In genomic region chr18:9753863-9754262, GRCh38 we compare ENCODE assay signal across 23 cellular contexts. TPM values are rescaled to one million over a fixed set of nuclear protein-coding genes. Genes with fewer than 3 reads are reported as not detected.
DNase-seq lines count a peak whose midpoint lies in the region; ATAC-seq, FAIRE-seq and TF ChIP-seq lines count a peak whose summit lies in the region.
"Had no signal": no experiment of that assay in that cellular context is flagged by ENCODE, and none has a peak within 500 bp of the region (broad histone marks: within the 10 kb centered on the region; RNA-seq: fewer than 3 reads in every experiment).

No MANE protein-coding gene starts in this region.

- no peaks in the 10 kb centered on the region for H3K9me3 ChIP-seq in GM12878 (replicated peaks; ENCODE audit: control insufficient read depth, insufficient read depth, low read length)
- H3K9me3 ChIP-seq: gastrocnemius medialis, SJSA1 had no signal

- peaks cover 94% of the 10 kb centered on the region for H3K4me1 Mint-ChIP-seq in CD14-positive monocyte

- TF ChIP-seq CTCF in CD14-positive monocyte (IDR thresholded peaks at IDR 0.05) = no peak
- TF ChIP-seq CTCF in GM12878 (IDR thresholded peaks at IDR 0.05 in 2 of 3, conservative IDR thresholded peaks at IDR 0.05 in 1 of 3; ENCODE audit: control insufficient read depth in 2 of 3, extremely low read depth in 1 of 3, insufficient read depth in 1 of 3, low read depth in 3 of 3, low read length in 3 of 3) = no peak

- peaks cover 0 to 2% (median 0%) of the 10 kb centered on the region in 7 donors for H3K9me3 Mint-ChIP-seq in CD14-positive monocyte
- H3K9me3 Mint-ChIP-seq: activated T-helper 2 cell treated with anti-CD3 and anti-CD28 coated beads, Interferon-gamma antibody, Interleukin-2, Interleukin-4, amounts not matched to agents 10 μg/mL and 5 μg/mL and 100 μg/mL, durations not matched to agents 14 hours and 24 hours and 36 hours; CD4-positive, alpha-beta T cell had no signal

- ATAC-seq in GM12878 (no peak), GM21529 (IDR thresholded peaks at IDR 0.05; ENCODE audit: unreplicated experiment) (no peak)
- ATAC-seq: gastrocnemius medialis had no signal

- no peaks in the 10 kb centered on the region for H4K20me1 ChIP-seq in GM12878 (ENCODE audit: control insufficient read depth, insufficient read depth)

- TF ChIP-seq POLR2A in GM12878 (IDR thresholded peaks at IDR 0.05; ENCODE audit: low read depth, low read length) (no peak), erythroblast (IDR thresholded peaks at IDR 0.05; ENCODE audit: low read length) (no peak)

- H2AFZ ChIP-seq in GM12878 (ENCODE audit: control insufficient read depth, low read depth, low read length) = no peak overlapping the region

- intact Hi-C loops in CD14-positive monocyte (cut with micrococcal nuclease) = loop anchor here in 1 of 2 donors (10.0 kb wide), 1 partner anchor 49 kb away; the partner anchor contains the start of gene RAB31
- intact Hi-C loops in GM12878 (cut with micrococcal nuclease; ENCODE audit: unreplicated experiment) = no loop called here

- TF ChIP-seq RAD21 in GM12878 (IDR thresholded peaks at IDR 0.05; ENCODE audit: insufficient read depth, low read depth, low read length) = no peak

- H3K4me3 ChIP-seq in GM12878 = no peak overlapping the region
- H3K4me3 ChIP-seq: gastrocnemius medialis, SJSA1 had no signal

- H3K27me3 Mint-ChIP-seq in CD14-positive monocyte (ENCODE audit: low read depth in 3 of 3) = peaks cover 0 to 2% (median 0%) of the 10 kb centered on the region in 3 donors
- H3K27me3 Mint-ChIP-seq: CD4-positive, alpha-beta T cell had no signal

- SMC1A ChIA-PET in GM12878 (lab: Charles Lee; ENCODE audit: uncharacterized antibody, unreplicated experiment) = interaction anchor here (0.7 kb wide), 1 partner anchor 501 kb away, joined by 3 read pairs; no protein-coding TSS in a partner anchor

- RAD21 ChIA-PET in GM12878 (lab: Charles Lee; ENCODE audit: unreplicated experiment) = no interaction called here

- CTCF ChIA-PET in GM12878 (lab: Yijun Ruan, JAX) = no interaction called here

- no TSS peak for BruUV-seq in GM12878 (replicated peaks; lab: Mats Ljungman, UMichigan)

- no peak overlapping the region for H3K27ac ChIP-seq in GM12878 (ENCODE audit: control insufficient read depth, insufficient read depth)
- H3K27ac ChIP-seq: gastrocnemius medialis, SJSA1, WERI-Rb-1 had no signal

- H3K4me2 ChIP-seq in GM12878 (ENCODE audit: control insufficient read depth, insufficient read depth) = no peak overlapping the region

- no peak for FAIRE-seq in GM12878 (lab: Jason Lieb, UNC)
- FAIRE-seq: endothelial cell of umbilical vein, GM12892, H54 had no signal

- DNase-seq in CD14-positive monocyte (ENCODE audit: low spot score) = no peak
- DNase-seq in NCI-H226 = peak; percentile 55
- no peak for DNase-seq in GM12878 (ENCODE audit: low read depth, low spot score)
- peak; percentile 29 for DNase-seq in islet precursor cell
- no peak for DNase-seq in GOT3 (lab: John Stamatoyannopoulos, UW)
- DNase-seq in NCI-H187 (lab: John Stamatoyannopoulos, UW) = no peak
- no peak for DNase-seq in erythroblast (lab: John Stamatoyannopoulos, UW)
- DNase-seq: activated CD8-positive, alpha-beta memory T cell treated with anti-CD3 and anti-CD28 coated beads, Interleukin-2, amount 50 U/mL, for 4 hours; CD4-positive, alpha-beta T cell; gastrocnemius medialis; KBM-7; kidney glomerular epithelial cell; NCI-H1048; NCI-H2029 treated with DMSO at 0.1 percent for 48 hours; OCI-M1; T-helper 2 cell; WERI-Rb-1 had no signal

- no peak for TF ChIP-seq EP300 in GM12878 (IDR thresholded peaks at IDR 0.05; ENCODE audit: borderline replicate concordance in 1 of 2, control insufficient read depth in 1 of 2, low read depth in 2 of 2, low read length in 2 of 2)

- no peaks in the 10 kb centered on the region for H3K27me3 ChIP-seq in GM12878 (replicated peaks in 1 of 2; ENCODE audit: control insufficient read depth in 2 of 2, insufficient read depth in 2 of 2, low read length in 1 of 2)
- H3K27me3 ChIP-seq: gastrocnemius medialis, SJSA1 had no signal

- POLR2A ChIA-PET in GM12878 (lab: Charles Lee) = no interaction called here

- no peak overlapping the region for H3K9ac ChIP-seq in GM12878 (ENCODE audit: control insufficient read depth, insufficient read depth, low read length)

- WGBS in GM12878 (ENCODE audit: insufficient coverage, insufficient replicate concordance, low lambda C conversion rate, missing lambda C conversion rate) = 92% methylated on average over 6 of the region's 6 CpGs

- no peaks in the 10 kb centered on the region; the same call in 1 of the 2 replicates for H3K4me1 ChIP-seq in GM12878 (ENCODE audit: control insufficient read depth, insufficient read depth, low read length)
- H3K4me1 ChIP-seq: gastrocnemius medialis had no signal

- H3K36me3 ChIP-seq in GM12878 (ENCODE audit: control insufficient read depth in 2 of 2, insufficient read depth in 2 of 2, low read length in 1 of 2) = no peaks in the 10 kb centered on the region
- H3K36me3 ChIP-seq: gastrocnemius medialis, WERI-Rb-1 had no signal

- peak overlapping the region; percentile 77 to 92 (median 83) for H3K27ac Mint-ChIP-seq in CD14-positive monocyte
- H3K27ac Mint-ChIP-seq: activated T-helper 2 cell treated with anti-CD3 and anti-CD28 coated beads, Interferon-gamma antibody, Interleukin-2, Interleukin-4, amounts not matched to agents 10 μg/mL and 5 μg/mL and 100 μg/mL, durations not matched to agents 14 hours and 24 hours and 36 hours; CD4-positive, alpha-beta T cell had no signal

- H3K36me3 Mint-ChIP-seq in CD14-positive monocyte = peaks cover 12 to 18% of the 10 kb centered on the region in 2 donors

- no peak overlapping the region for H3K4me3 Mint-ChIP-seq in CD14-positive monocyte
- H3K4me3 Mint-ChIP-seq: CD4-positive, alpha-beta T cell had no signal

- in situ Hi-C loops in GM12878 (cut with MboI) = no loop called here

- H3K79me2 ChIP-seq in GM12878 (ENCODE audit: control insufficient read depth, insufficient read depth, low read length) = no peaks in the 10 kb centered on the region

TF ChIP-seq in GM12878, 131 proteins besides CTCF, POLR2A, EP300 and RAD21:
- TF ChIP-seq ZNF207 (IDR thresholded peaks at IDR 0.05; ENCODE audit: borderline replicate concordance) (no peak), SPI1 (IDR thresholded peaks at IDR 0.05; ENCODE audit: borderline replicate concordance, insufficient read depth, low read depth, low read length) (peak; percentile 42; the same call in 1 of the 2 replicates), KLF5 (IDR thresholded peaks at IDR 0.05; ENCODE audit: partially characterized antibody) (no peak)
TF ChIP-seq in GM12878: peak in this region for 1.

RNA-seq across cellular contexts. Expression of gene RAB31, which starts 45.8 kb away (rescaled TPM):
- polyA plus RNA-seq in CD14-positive monocyte (100 to 1,000 TPM; 348 to 367 TPM), GM12878 (2011; rRNA removed) (0.62 and 0.80 TPM in 2 replicates), GM12878 (2014; fragmentation: Illumina TruSeq; extraction: Trizol) (14.8 and 17.5 TPM in 2 replicates), GM12878 (2014; fragmentation: Nextera tagmentation; extraction: Ambion mirVana) (1 to 10 TPM; 6.4 to 8.9 TPM), GM12878 (2014; rRNA removed) (8.9 and 9.2 TPM in 2 replicates), GM12878 (2016; fragmentation: Nextera tagmentation; extraction: Ambion mirVana) (10 to 100 TPM; 18.1 to 21.3 TPM)
- total RNA-seq in GM12878 (2013; cell fraction: nucleolus; rRNA removed) = 5.0 and 9.0 TPM in 2 replicates
- total RNA-seq in GM12878 (2014; rRNA removed) (11.6 and 12.0 TPM in 2 replicates), GM12878 (2014; rRNA removed; fragmentation: Illumina TruSeq; extraction: Trizol) (12.7 TPM in 2 replicates), GM12878 (2021) (19.4 and 23.3 TPM in 2 replicates)
- polyA plus RNA-seq in GM12878 (2011; ENCODE audit: low read depth) = 5.2 TPM
- 0.40 and 1.1 TPM in 2 replicates for polyA plus RNA-seq in GM12878 (2011; cell fraction: cytosol; rRNA removed)
- polyA plus RNA-seq in GM12878 (2011; cell fraction: nucleus; rRNA removed) = 0.13 and 1.3 TPM in 2 replicates
- polyA plus RNA-seq in GM12878 (2012) = 7.3 and 9.0 TPM in 2 replicates
- polyA minus RNA-seq in GM12878 (2011; rRNA and poly(A)+ RNA removed) = 0.26 and 3.0 TPM in 2 replicates
- 1.7 TPM in 1 of 2 replicates, not detected in the other for polyA minus RNA-seq in GM12878 (2011; cell fraction: cytosol; rRNA and poly(A)+ RNA removed)
- 0.60 and 4.4 TPM in 2 replicates for polyA minus RNA-seq in GM12878 (2011; cell fraction: nucleus; rRNA and poly(A)+ RNA removed)

Comparison
In these comparisons a context has a peak if more than half of its experiments do, and no peak if none do; other contexts are left out.
1. DNase-seq: peak in NCI-H226 (single experiment) and islet precursor cell (single experiment); none in CD14-positive monocyte (single experiment), GM12878 (single experiment), GOT3 (single experiment), NCI-H187 (0 of 2) and erythroblast (0 of 2).
2. RNA of gene RAB31, which starts 45.8 kb away (polyA plus RNA-seq): 348 to 367 TPM in CD14-positive monocyte; 0.13 to 21.3 TPM in GM12878; every median in the first group is over 10 times any median in the second.